Comparison of ENCODE assay signal across 20 cellular contexts in genomic region chr1:199010492-199010891, GRCh38.
DNase-seq lines count a peak whose midpoint lies in the region; ATAC-seq, FAIRE-seq and TF ChIP-seq lines count a peak whose summit lies in the region.
"Had no signal": no experiment of that assay in that cellular context is flagged by ENCODE, and none has a peak within 500 bp of the region (broad histone marks: within the 10 kb centered on the region; RNA-seq: fewer than 3 reads in every experiment).

No MANE protein-coding gene starts in this region.

- no peaks in the 10 kb centered on the region for H3K9me3 Mint-ChIP-seq in activated naive CD4-positive, alpha-beta T cell treated with anti-CD3 and anti-CD28 coated beads for 36 hours
- no peaks in the 10 kb centered on the region for H3K9me3 Mint-ChIP-seq in T-cell
- peaks cover 0 to 6% (median 0%) of the 10 kb centered on the region in 11 donors for H3K9me3 Mint-ChIP-seq in naive thymus-derived CD4-positive, alpha-beta T cell

- H3K27ac ChIP-seq in naive thymus-derived CD4-positive, alpha-beta T cell (ENCODE audit: low read depth, low read length) = no peak overlapping the region
- H3K27ac ChIP-seq in foreskin keratinocyte = no peak overlapping the region
- H3K27ac ChIP-seq: esophagus squamous epithelium, heart left ventricle, right atrium auricular region had no signal

- intact Hi-C loops in activated naive CD4-positive, alpha-beta T cell treated with anti-CD3 and anti-CD28 coated beads for 36 hours (cut with micrococcal nuclease) = no loop called here
- intact Hi-C loops in naive thymus-derived CD4-positive, alpha-beta T cell (cut with micrococcal nuclease) = loop anchor here (2.0 kb wide), 2 partner anchors 16 to 74 kb away; no protein-coding TSS in a partner anchor

- ATAC-seq in T-cell (replicated peaks in 1 of 4) (peak in 3 of 4 experiments; percentile 37 to 54 (median 48)), foreskin keratinocyte (no peak)
- ATAC-seq in naive thymus-derived CD4-positive, alpha-beta T cell = peak; percentile 61
- ATAC-seq: heart left ventricle had no signal

- no peak overlapping the region for H3K27ac Mint-ChIP-seq in activated naive CD4-positive, alpha-beta T cell treated with anti-CD3 and anti-CD28 coated beads for 36 hours
- no peak overlapping the region for H3K27ac Mint-ChIP-seq in T-cell
- H3K27ac Mint-ChIP-seq in naive thymus-derived CD4-positive, alpha-beta T cell = peak overlapping the region in 1 of 9 donors; percentile 53

- CTCF ChIA-PET in activated naive CD4-positive, alpha-beta T cell treated with anti-CD3 and anti-CD28 coated beads for 36 hours (lab: Charles Lee) = no interaction called here
- CTCF ChIA-PET in T-cell (lab: Charles Lee) = no interaction called here
- CTCF ChIA-PET in naive thymus-derived CD4-positive, alpha-beta T cell (lab: Charles Lee) = no interaction called here

- POLR2A ChIA-PET in T-cell (lab: Charles Lee) = no interaction called here
- POLR2A ChIA-PET in naive thymus-derived CD4-positive, alpha-beta T cell (lab: Charles Lee) = no interaction called here

- peaks cover 14% of the 10 kb centered on the region for H3K4me1 Mint-ChIP-seq in activated naive CD4-positive, alpha-beta T cell treated with anti-CD3 and anti-CD28 coated beads for 36 hours (ENCODE audit: low read depth)
- H3K4me1 Mint-ChIP-seq in T-cell = peaks cover 24 to 34% (median 26%) of the 10 kb centered on the region in 3 donors
- H3K4me1 Mint-ChIP-seq in naive thymus-derived CD4-positive, alpha-beta T cell = peaks cover 23 to 62% (median 34%) of the 10 kb centered on the region in 7 donors

- peaks cover 8 to 19% of the 10 kb centered on the region in 2 donors for H3K4me1 ChIP-seq in naive thymus-derived CD4-positive, alpha-beta T cell (ENCODE audit: control insufficient read depth in 2 of 2, insufficient read depth in 2 of 2, low read length in 2 of 2)
- no peaks in the 10 kb centered on the region for H3K4me1 ChIP-seq in foreskin keratinocyte
- H3K4me1 ChIP-seq: esophagus squamous epithelium had no signal

- H3K27me3 ChIP-seq in naive thymus-derived CD4-positive, alpha-beta T cell (ENCODE audit: control insufficient read depth in 2 of 2, insufficient read depth in 2 of 2, low read length in 2 of 2) = no peaks in the 10 kb centered on the region
- no peaks in the 10 kb centered on the region for H3K27me3 ChIP-seq in foreskin keratinocyte
- H3K27me3 ChIP-seq: esophagus squamous epithelium, heart left ventricle, right atrium auricular region had no signal

- no peaks in the 10 kb centered on the region for H3K36me3 Mint-ChIP-seq in activated naive CD4-positive, alpha-beta T cell treated with anti-CD3 and anti-CD28 coated beads for 36 hours (ENCODE audit: low read depth)
- H3K36me3 Mint-ChIP-seq in T-cell = no peaks in the 10 kb centered on the region
- peaks cover 0 to 23% (median 0%) of the 10 kb centered on the region in 5 donors for H3K36me3 Mint-ChIP-seq in naive thymus-derived CD4-positive, alpha-beta T cell

- peak; percentile 20 for DNase-seq in activated naive CD4-positive, alpha-beta T cell treated with anti-CD3 and anti-CD28 coated beads for 36 hours
- DNase-seq in activated naive CD4-positive, alpha-beta T cell treated with Interleukin-2 at 50 U/mL for 16 hours = no peak
- DNase-seq in KG1 (lab: John Stamatoyannopoulos, UW) = peak; percentile 85
- peak in 1 of 34 experiments; percentile 14 for DNase-seq in T-cell
- DNase-seq in naive thymus-derived CD4-positive, alpha-beta T cell = peak in 1 of 9 donors; percentile 18
- DNase-seq in foreskin keratinocyte = no peak
- no peak for DNase-seq in activated CD4-positive, alpha-beta T cell treated with anti-CD3 and anti-CD28 coated beads for 1 hour
- DNase-seq in HTR-8/SVneo (ENCODE audit: insufficient read length, low spot score) = no peak
- DNase-seq: activated CD8-positive, alpha-beta memory T cell treated with anti-CD3 and anti-CD28 coated beads for 24 hours; activated effector memory CD4-positive, alpha-beta T cell treated with Interleukin-2 at 50 U/mL for 16 hours; dermis blood vessel endothelial cell; esophagus squamous epithelium; heart left ventricle; kidney; NCI-H1092; NCI-H748 treated with DMSO at 0.1 percent for 48 hours; RPMI8226; substantia nigra; T1000 had no signal

- no peak for TF ChIP-seq CTCF in foreskin keratinocyte (conservative IDR thresholded peaks at IDR 0.05)

- no peak for FAIRE-seq in HTR-8/SVneo (lab: Jason Lieb, UNC)
- FAIRE-seq: kidney had no signal

- no peaks in the 10 kb centered on the region for H3K36me3 ChIP-seq in naive thymus-derived CD4-positive, alpha-beta T cell (ENCODE audit: control insufficient read depth in 2 of 3, insufficient read depth in 3 of 3, low read length in 3 of 3)
- H3K36me3 ChIP-seq: esophagus squamous epithelium, heart left ventricle, right atrium auricular region had no signal

- H3K4me3 Mint-ChIP-seq in activated naive CD4-positive, alpha-beta T cell treated with anti-CD3 and anti-CD28 coated beads for 36 hours = no peak overlapping the region
- H3K4me3 Mint-ChIP-seq in T-cell = peak overlapping the region in 1 of 3 donors; percentile 19
- peak overlapping the region in 8 of 10 donors; percentile 0 to 74 (median 28) for H3K4me3 Mint-ChIP-seq in naive thymus-derived CD4-positive, alpha-beta T cell

- H3K27me3 Mint-ChIP-seq in activated naive CD4-positive, alpha-beta T cell treated with anti-CD3 and anti-CD28 coated beads for 36 hours (ENCODE audit: low read depth) = no peaks in the 10 kb centered on the region
- peaks cover 0 to 2% of the 10 kb centered on the region in 2 donors for H3K27me3 Mint-ChIP-seq in T-cell
- H3K27me3 Mint-ChIP-seq in naive thymus-derived CD4-positive, alpha-beta T cell = no peaks in the 10 kb centered on the region

- H3K4me3 ChIP-seq in naive thymus-derived CD4-positive, alpha-beta T cell (ENCODE audit: low read length) = no peak overlapping the region
- H3K4me3 ChIP-seq: esophagus squamous epithelium, heart left ventricle, right atrium auricular region had no signal

- no peaks in the 10 kb centered on the region for H3K9me3 ChIP-seq in naive thymus-derived CD4-positive, alpha-beta T cell (ENCODE audit: control insufficient read depth in 2 of 3, low read length in 3 of 3)
- H3K9me3 ChIP-seq: esophagus squamous epithelium, heart left ventricle, right atrium auricular region had no signal

Comparison
In these comparisons a context has a peak if more than half of its experiments do, and no peak if none do; other contexts are left out.
1. DNase-seq: peak in activated naive CD4-positive, alpha-beta T cell treated with anti-CD3 and anti-CD28 coated beads for 36 hours (single experiment) and KG1 (single experiment); none in activated naive CD4-positive, alpha-beta T cell treated with Interleukin-2 at 50 U/mL for 16 hours (single experiment), foreskin keratinocyte (0 of 2), activated CD4-positive, alpha-beta T cell treated with anti-CD3 and anti-CD28 coated beads for 1 hour (single experiment) and HTR-8/SVneo (single experiment).